Comparison of ENCODE assay signal across 22 cellular contexts in the genomic region with DNA sequence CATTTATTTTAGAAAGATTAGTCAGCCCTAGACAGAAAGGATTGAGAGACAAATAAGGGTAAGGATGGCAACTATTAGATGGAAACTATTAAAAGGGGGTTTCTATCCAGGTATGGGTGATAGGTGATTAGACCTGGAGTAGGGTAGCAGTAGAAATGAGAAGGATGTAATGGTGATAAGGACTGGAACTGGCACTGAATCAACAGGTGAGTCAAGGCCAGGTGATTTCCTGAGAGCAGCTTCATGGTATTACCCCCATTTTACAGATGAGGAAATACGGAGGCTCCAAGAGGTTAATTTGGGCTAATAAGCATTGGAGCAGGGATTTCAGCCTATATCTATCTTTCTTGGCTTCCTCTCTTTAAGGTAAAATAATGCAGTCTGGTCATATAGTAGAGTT. TPM values are rescaled to one million over a fixed set of nuclear protein-coding genes. Genes with fewer than 3 reads are reported as not detected.
DNase-seq lines count a peak whose midpoint lies in the region; ATAC-seq and TF ChIP-seq lines count a peak whose summit lies in the region.
"Had no signal": no experiment of that assay in that cellular context is flagged by ENCODE, and none has a peak within 500 bp of the region (broad histone marks: within the 10 kb centered on the region; RNA-seq: fewer than 3 reads in every experiment).

No MANE protein-coding gene starts in this region.

- H3K9me3 ChIP-seq in heart left ventricle (no peaks in the 10 kb centered on the region), T-helper 17 cell (ENCODE audit: control insufficient read depth, low read length, poor library complexity, severe bottlenecking) (no peaks in the 10 kb centered on the region), upper lobe of left lung (no peaks in the 10 kb centered on the region)
- H3K9me3 ChIP-seq: A549, SJSA1 had no signal

- peak overlapping the region; percentile 96 for H3K27ac Mint-ChIP-seq in T-helper 17 cell
- H3K27ac Mint-ChIP-seq in immature natural killer cell = peak overlapping the region in 5 of 6 donors; percentile 9 to 93 (median 40)
- H3K27ac Mint-ChIP-seq: activated T-helper 1 cell treated with anti-CD3 and anti-CD28 coated beads, Interleukin-12 subunit alpha, Interleukin-12 subunit beta, Interleukin-2, Interleukin-4 antibody, amounts not matched to agents 30 ng/mL and 10 ng/mL and 1 ng/mL, durations not matched to agents 14 hours and 24 hours and 36 hours; B cell; stimulated activated naive B cell treated with anti-CD40 and anti-IgM and Interleukin-4, amounts not matched to agents 10 μg/mL and 1 μg/mL and 100 μg/mL, for 72 hours had no signal

- 86 to 100% (median 96%) methylated on average over 1 of the region's 1 CpG for WGBS in heart left ventricle, 4 donors
- WGBS in upper lobe of left lung, 2 donors = 78 to 93% methylated on average over 1 of the region's 1 CpG

- TF ChIP-seq POLR2A in heart left ventricle (IDR thresholded peaks at IDR 0.05) = no peak
- no peak for TF ChIP-seq POLR2A in upper lobe of left lung (IDR thresholded peaks at IDR 0.05)

- H3K27me3 Mint-ChIP-seq in T-helper 17 cell = no peaks in the 10 kb centered on the region
- H3K27me3 Mint-ChIP-seq in immature natural killer cell (ENCODE audit: low read depth in 3 of 3) = peaks cover 0 to 2% (median 0%) of the 10 kb centered on the region in 3 donors
- H3K27me3 Mint-ChIP-seq: activated CD4-positive, alpha-beta T cell treated with anti-CD3 and anti-CD28 coated beads for 36 hours; activated naive CD8-positive, alpha-beta T cell; B cell; stimulated activated naive B cell treated with anti-CD40 and anti-IgM and Interleukin-4, amounts not matched to agents 10 μg/mL and 1 μg/mL and 100 μg/mL, for 72 hours had no signal

- no peak for ATAC-seq in heart left ventricle
- no peak for ATAC-seq in Right ventricle myocardium inferior
- no peak for ATAC-seq in T-helper 17 cell
- ATAC-seq in upper lobe of left lung (ENCODE audit: low FRiP score in 2 of 2) = no peak
- no peak for ATAC-seq in HG03095 (IDR thresholded peaks at IDR 0.05; ENCODE audit: unreplicated experiment)
- no peak for ATAC-seq in GM18907 (IDR thresholded peaks at IDR 0.05; ENCODE audit: unreplicated experiment)
- ATAC-seq: A549; stimulated activated naive B cell treated with anti-CD40 and anti-IgM and Interleukin-4, amounts not matched to agents 10 μg/mL and 1 μg/mL and 100 μg/mL, for 72 hours had no signal

- TF ChIP-seq EP300 in upper lobe of left lung (IDR thresholded peaks at IDR 0.05) = no peak

- H3K36me3 ChIP-seq in heart left ventricle (peaks cover 0 to 6% (median 0%) of the 10 kb centered on the region in 9 donors), upper lobe of left lung (no peaks in the 10 kb centered on the region)

- H3K36me3 Mint-ChIP-seq in T-helper 17 cell (ENCODE audit: low read depth) (peaks cover 2% of the 10 kb centered on the region), immature natural killer cell (peaks cover 0 to 4% (median 4%) of the 10 kb centered on the region in 3 donors)

- DNase-seq in heart left ventricle (no peak), Right ventricle myocardium inferior (ENCODE audit: missing footprints) (no peak), T-helper 17 cell (no peak), immature natural killer cell (no peak), upper lobe of left lung (no peak), NCI-H524 (lab: John Stamatoyannopoulos, UW) (no peak)
- DNase-seq: activated CD4-positive, alpha-beta T cell treated with anti-CD3 and anti-CD28 coated beads for 36 hours; effector memory CD4-positive, alpha-beta T cell; NCI-H1092; NCI-H2081; stimulated activated CD4-positive, alpha-beta T cell treated with anti-CD3 and anti-CD28 coated beads, Interleukin-2, amount 100 ng/mL, for 24 hours; stimulated activated naive B cell treated with anti-CD40 and anti-IgM and Interleukin-4, amounts not matched to agents 10 μg/mL and 1 μg/mL and 100 μg/mL, for 72 hours; T-helper 1 cell had no signal

- TF ChIP-seq CTCF in heart left ventricle (IDR thresholded peaks at IDR 0.05) (no peak), upper lobe of left lung (IDR thresholded peaks at IDR 0.05) (no peak)

- H3K27me3 ChIP-seq in heart left ventricle = no peaks in the 10 kb centered on the region
- no peaks in the 10 kb centered on the region for H3K27me3 ChIP-seq in upper lobe of left lung
- H3K27me3 ChIP-seq: SJSA1 had no signal

- no peak overlapping the region for H3K4me3 Mint-ChIP-seq in T-helper 17 cell
- H3K4me3 Mint-ChIP-seq in immature natural killer cell = no peak overlapping the region
- H3K4me3 Mint-ChIP-seq: activated CD4-positive, alpha-beta T cell treated with anti-CD3 and anti-CD28 coated beads for 36 hours; activated naive CD8-positive, alpha-beta T cell; activated T-helper 1 cell treated with anti-CD3 and anti-CD28 coated beads, Interleukin-12 subunit alpha, Interleukin-12 subunit beta, Interleukin-2, Interleukin-4 antibody, amounts not matched to agents 30 ng/mL and 10 ng/mL and 1 ng/mL, durations not matched to agents 14 hours and 24 hours and 36 hours; B cell; stimulated activated naive B cell treated with anti-CD40 and anti-IgM and Interleukin-4, amounts not matched to agents 10 μg/mL and 1 μg/mL and 100 μg/mL, for 72 hours had no signal

- H3K4me1 ChIP-seq in heart left ventricle = peaks cover 4 to 98% (median 69%) of the 10 kb centered on the region in 12 donors
- peaks cover 52 to 74% (median 70%) of the 10 kb centered on the region in 4 donors for H3K4me1 ChIP-seq in upper lobe of left lung

- H3K27ac ChIP-seq in heart left ventricle = peak overlapping the region in 10 of 12 donors; percentile 33 to 98 (median 62)
- H3K27ac ChIP-seq in upper lobe of left lung = peak overlapping the region in 3 of 4 donors; percentile 13 to 61 (median 50)
- H3K27ac ChIP-seq: A549, SJSA1 had no signal

- intact Hi-C loops in heart left ventricle (cut with DNase I) (loop anchor here in 1 of 10 donors (10.0 kb wide), 1 partner anchor 53 kb away; the partner anchor contains the start of gene CAST), Right ventricle myocardium inferior (cut with DNase I) (no loop called here)

- H3K4me1 Mint-ChIP-seq in T-helper 17 cell = peaks cover 36% of the 10 kb centered on the region
- H3K4me1 Mint-ChIP-seq in immature natural killer cell = peaks cover 72 to 88% of the 10 kb centered on the region in 2 donors

- no peaks in the 10 kb centered on the region for H3K9me3 Mint-ChIP-seq in immature natural killer cell
- H3K9me3 Mint-ChIP-seq: activated T-helper 1 cell treated with anti-CD3 and anti-CD28 coated beads, Interleukin-12 subunit alpha, Interleukin-12 subunit beta, Interleukin-2, Interleukin-4 antibody, amounts not matched to agents 30 ng/mL and 10 ng/mL and 1 ng/mL, durations not matched to agents 14 hours and 24 hours and 36 hours; stimulated activated naive B cell treated with anti-CD40 and anti-IgM and Interleukin-4, amounts not matched to agents 10 μg/mL and 1 μg/mL and 100 μg/mL, for 72 hours had no signal

- H3K4me3 ChIP-seq in heart left ventricle (no peak overlapping the region), upper lobe of left lung (no peak overlapping the region)
- H3K4me3 ChIP-seq: A549, lung, SJSA1, skin epidermis had no signal

RNA-seq across cellular contexts. Expression of gene CAST, which starts 55.7 kb away (rescaled TPM):
- total RNA-seq in heart left ventricle (100 to 1,000 TPM; 373 to 748 (median 549) TPM), Right ventricle myocardium inferior (461 TPM), T-helper 17 cell (100 to 1,000 TPM; 303 TPM), upper lobe of left lung (100 to 1,000 TPM; 233 to 388 (median 270) TPM)
- polyA plus RNA-seq in heart left ventricle (100 to 1,000 TPM; 179 to 396 TPM), immature natural killer cell (100 to 1,000 TPM in 1 of 3 donors, 10 to 100 TPM in 2; 24.0 to 133 (median 59.9) TPM)
